Comparison of ENCODE assay signal across 26 cellular contexts in genomic region chr4:170599894-170600293, GRCh38.
"Had no signal": no experiment of that assay in that cellular context is flagged by ENCODE, and none has a peak within 500 bp of the region (broad histone marks: within the 10 kb centered on the region; RNA-seq: fewer than 3 reads in every experiment).

No MANE protein-coding gene starts in this region.

- H3K27me3 ChIP-seq: adrenal gland, body of pancreas, esophagus squamous epithelium had no signal

- ATAC-seq: activated CD4-positive, alpha-beta T cell treated with anti-CD3 and anti-CD28 coated beads for 36 hours; activated CD8-positive, alpha-beta memory T cell treated with anti-CD3 and anti-CD28 coated beads, Interleukin-2, amount 10 ng/mL, durations not matched to agents 7 days and 5 days; activated CD8-positive, alpha-beta T cell treated with anti-CD3 and anti-CD28 coated beads, Interleukin-2, amount 10 ng/mL, durations not matched to agents 7 days and 5 days; activated naive CD8-positive, alpha-beta T cell treated with anti-CD3 and anti-CD28 coated beads, Interleukin-2, amount 50 U/mL, for 24 hours; body of pancreas; effector memory CD8-positive, alpha-beta T cell had no signal

- H3K4me3 ChIP-seq: adrenal gland, body of pancreas, coronary artery, esophagus squamous epithelium had no signal

- H3K36me3 ChIP-seq: adrenal gland, esophagus squamous epithelium had no signal

- H3K9me3 ChIP-seq: adrenal gland, body of pancreas, esophagus squamous epithelium had no signal

- DNase-seq: activated CD4-positive, alpha-beta memory T cell treated with anti-CD3 and anti-CD28 coated beads for 36 hours; activated CD4-positive, alpha-beta T cell treated with anti-CD3 and anti-CD28 coated beads for 36 hours; activated CD4-positive, alpha-beta T cell treated with anti-CD3 and anti-CD28 coated beads, Interleukin-2, amount 10 ng/mL, durations not matched to agents 24 days and 14 days; activated CD4-positive, CD25-positive, alpha-beta regulatory T cell; activated CD4-positive, CD25-positive, alpha-beta regulatory T cell treated with anti-CD3 and anti-CD28 coated beads, Interleukin-2, amount 50 U/mL, for 72 hours; activated CD8-positive, alpha-beta memory T cell treated with anti-CD3 and anti-CD28 coated beads, Interleukin-2, amount 10 ng/mL, durations not matched to agents 7 days and 5 days; activated CD8-positive, alpha-beta memory T cell treated with anti-CD3 and anti-CD28 coated beads, Interleukin-2, amount 50 U/mL, for 4 hours; activated CD8-positive, alpha-beta T cell treated with anti-CD3 and anti-CD28 coated beads, Interleukin-2, amount 10 ng/mL, durations not matched to agents 7 days and 5 days; activated effector memory CD4-positive, alpha-beta T cell treated with anti-CD3 and anti-CD28 coated beads, Interleukin-2, amount 50 U/mL, for 16 hours; activated naive CD4-positive, alpha-beta T cell treated with anti-CD3 and anti-CD28 coated beads for 36 hours; activated naive CD8-positive, alpha-beta T cell treated with anti-CD3 and anti-CD28 coated beads for 36 hours; activated naive CD8-positive, alpha-beta T cell treated with anti-CD3 and anti-CD28 coated beads, Interleukin-2, amount 50 U/mL, for 24 hours; activated T-cell treated with anti-CD3 and anti-CD28 coated beads, Interleukin-2, amount 50 U/mL, for 1 hour; activated T-cell treated with anti-CD3 and anti-CD28 coated beads, Interleukin-2, amount 50 U/mL, for 48 hours; adrenal gland; amygdala; aorta; body of pancreas; dermis blood vessel endothelial cell; effector CD4-positive, alpha-beta T cell; effector memory CD8-positive, alpha-beta T cell; esophagus squamous epithelium; head of caudate nucleus; T-helper 2 cell had no signal

- H3K27ac ChIP-seq: adrenal gland, body of pancreas, coronary artery, epithelial cell of prostate, esophagus squamous epithelium had no signal

- H3K4me1 ChIP-seq: adrenal gland, body of pancreas, esophagus squamous epithelium had no signal
